In genomic region chr5:113027431-113027830, GRCh38 we compare ENCODE assay signal across 2 cellular contexts.
TF ChIP-seq lines count a peak whose summit lies in the region.

No MANE protein-coding gene starts in this region.

TF ChIP-seq in A549, 52 proteins besides CTCF, POLR2A, EP300 and RAD21 (continued from another document):
- no peak for TF ChIP-seq MYC (IDR thresholded peaks at IDR 0.05; ENCODE audit: borderline replicate concordance, low read length)
- TF ChIP-seq KDM5A (IDR thresholded peaks at IDR 0.05): no peak
- TF ChIP-seq HOXB5 (CRISPR knock-in tag; IDR thresholded peaks at IDR 0.05): no peak
- TF ChIP-seq NPAS2 (CRISPR knock-in tag; IDR thresholded peaks at IDR 0.05; ENCODE audit: borderline replicate concordance): no peak

TF ChIP-seq in GM23338, 12 proteins besides CTCF, POLR2A, EP300 and RAD21 (continued from another document):
- TF ChIP-seq REST (IDR thresholded peaks at IDR 0.05; ENCODE audit: unreplicated experiment) (no peak), NANOG (IDR thresholded peaks at IDR 0.05; ENCODE audit: borderline replicate concordance) (no peak), ZNF462 (CRISPR knock-in tag; IDR thresholded peaks at IDR 0.05) (no peak), ZNF114 (CRISPR knock-in tag; IDR thresholded peaks at IDR 0.05) (no peak), STAT1 (IDR thresholded peaks at IDR 0.05; ENCODE audit: unreplicated experiment) (no peak), CREB1 (CRISPR knock-in tag; IDR thresholded peaks at IDR 0.05; ENCODE audit: low read depth) (no peak), ZNF331 (CRISPR knock-in tag; IDR thresholded peaks at IDR 0.05; ENCODE audit: low read depth) (no peak), ETS1 (IDR thresholded peaks at IDR 0.05) (no peak), EZH2 (IDR thresholded peaks at IDR 0.05; ENCODE audit: low read depth, unreplicated experiment) (no peak), EZH2phosphoT487 (IDR thresholded peaks at IDR 0.05; ENCODE audit: unreplicated experiment) (no peak), POLR2AphosphoS5 (IDR thresholded peaks at IDR 0.05; ENCODE audit: low read depth) (no peak)
